ENCODE assay signal across 8 cellular contexts in genomic region chr6:40845588-40845987, GRCh38.
DNase-seq lines count a peak whose midpoint lies in the region; ATAC-seq and TF ChIP-seq lines count a peak whose summit lies in the region.

No MANE protein-coding gene starts in this region.

- no peak overlapping the region for H3K4me3 ChIP-seq in spleen

- no peak overlapping the region for H3K27ac Mint-ChIP-seq in activated CD4-positive, alpha-beta T cell treated with anti-CD3 and anti-CD28 coated beads, Interleukin-2, amount 10 ng/mL, durations not matched to agents 7 days and 5 days

- CTCF ChIA-PET in activated CD4-positive, alpha-beta T cell treated with anti-CD3 and anti-CD28 coated beads, Interleukin-2, amount 10 ng/mL, durations not matched to agents 7 days and 5 days (lab: Charles Lee) = no interaction called here

- H3K9me3 Mint-ChIP-seq in activated CD4-positive, alpha-beta T cell treated with anti-CD3 and anti-CD28 coated beads, Interleukin-2, amount 10 ng/mL, durations not matched to agents 7 days and 5 days = no peaks in the 10 kb centered on the region

- no peaks in the 10 kb centered on the region for H3K4me1 ChIP-seq in spleen

- no peaks in the 10 kb centered on the region for H3K4me1 Mint-ChIP-seq in activated CD4-positive, alpha-beta T cell treated with anti-CD3 and anti-CD28 coated beads, Interleukin-2, amount 10 ng/mL, durations not matched to agents 7 days and 5 days

- no peak overlapping the region for H3K4me3 Mint-ChIP-seq in activated CD4-positive, alpha-beta T cell treated with anti-CD3 and anti-CD28 coated beads, Interleukin-2, amount 10 ng/mL, durations not matched to agents 7 days and 5 days

- H3K36me3 ChIP-seq in spleen = no peaks in the 10 kb centered on the region

- ATAC-seq in left ventricle myocardium superior = peak; percentile 57

- intact Hi-C loops in left ventricle myocardium superior (cut with micrococcal nuclease) = no loop called here
- intact Hi-C loops in spleen (cut with DNase I; ENCODE audit: low total_unique reads) = no loop called here

- TF ChIP-seq POLR2A in spleen (IDR thresholded peaks at IDR 0.05) = no peak

- H3K36me3 Mint-ChIP-seq in activated CD4-positive, alpha-beta T cell treated with anti-CD3 and anti-CD28 coated beads, Interleukin-2, amount 10 ng/mL, durations not matched to agents 7 days and 5 days (ENCODE audit: low read depth) = no peaks in the 10 kb centered on the region

- peak in 6 of 11 experiments; percentile 31 to 58 (median 40) for TF ChIP-seq CTCF in spleen (IDR thresholded peaks at IDR 0.05 in 8 of 11, conservative IDR thresholded peaks at IDR 0.05 in 3 of 11)

- peaks cover 43% of the 10 kb centered on the region for H3K27me3 Mint-ChIP-seq in activated CD4-positive, alpha-beta T cell treated with anti-CD3 and anti-CD28 coated beads, Interleukin-2, amount 10 ng/mL, durations not matched to agents 7 days and 5 days

- 52 to 68% (median 65%) methylated on average over 3 of the region's 3 CpGs for WGBS in spleen, 5 donors

- no peak overlapping the region for H3K27ac ChIP-seq in spleen

- H3K27me3 ChIP-seq in spleen (replicated peaks in 1 of 7) = peaks cover 0 to 11% (median 0%) of the 10 kb centered on the region in 7 donors

- POLR2A ChIA-PET in activated CD4-positive, alpha-beta T cell treated with anti-CD3 and anti-CD28 coated beads, Interleukin-2, amount 10 ng/mL, durations not matched to agents 7 days and 5 days (lab: Charles Lee) = no interaction called here

- DNase-seq in NCI-H2227 (lab: John Stamatoyannopoulos, UW; ENCODE audit: unreplicated experiment) (peak; percentile 28), NCI-H2227 treated with DMSO at 0.1 percent for 48 hours (lab: John Stamatoyannopoulos, UW) (no peak), LHCN-M2 (ENCODE audit: low read depth) (peak; percentile 10), left ventricle myocardium superior (peak; percentile 40), spleen (no peak), NCI-H345 treated with DMSO at 0.1 percent for 48 hours (lab: John Stamatoyannopoulos, UW; ENCODE audit: unreplicated experiment) (no peak), cerebellum (ENCODE audit: low spot score) (no peak)
- peak; percentile 33 for DNase-seq in activated CD4-positive, alpha-beta T cell treated with anti-CD3 and anti-CD28 coated beads, Interleukin-2, amount 10 ng/mL, durations not matched to agents 7 days and 5 days

- no peaks in the 10 kb centered on the region for H3K9me3 ChIP-seq in spleen

Comparison
In these comparisons a context has a peak if more than half of its experiments do, and no peak if none do; other contexts are left out.
1. DNase-seq: peak in NCI-H2227 (single experiment), LHCN-M2 (single experiment), activated CD4-positive, alpha-beta T cell treated with anti-CD3 and anti-CD28 coated beads, Interleukin-2, amount 10 ng/mL, durations not matched to agents 7 days and 5 days (single experiment) and left ventricle myocardium superior (single experiment); none in NCI-H2227 treated with DMSO at 0.1 percent for 48 hours (single experiment), spleen (single experiment), NCI-H345 treated with DMSO at 0.1 percent for 48 hours (single experiment) and cerebellum (single experiment).